In the genomic region with DNA sequence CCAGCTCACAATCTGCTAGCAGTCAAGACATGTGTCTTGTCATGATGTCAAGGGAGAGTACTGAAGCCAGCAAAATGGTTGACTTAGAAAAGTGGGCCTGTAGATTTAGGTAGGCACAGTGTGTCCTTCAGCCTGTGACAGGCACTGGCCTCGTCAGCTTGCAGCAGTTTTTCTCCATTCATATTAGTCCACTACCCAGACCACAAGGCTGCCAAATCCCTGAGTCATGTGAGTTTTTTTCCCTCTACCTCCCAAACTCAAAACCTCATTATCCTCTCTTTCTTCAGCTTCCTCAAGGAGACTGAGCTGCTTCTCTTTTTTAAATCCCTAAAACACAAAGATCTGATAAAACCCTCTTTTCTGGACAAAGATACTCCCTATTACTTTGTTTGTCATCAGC, we compare ENCODE assay signal across 15 cellular contexts.
A peak's percentile ranks its signal among the peaks of the same experiment; 100 is the strongest.
DNase-seq lines count a peak whose midpoint lies in the region; ATAC-seq, FAIRE-seq and TF ChIP-seq lines count a peak whose summit lies in the region.
"Had no signal": no experiment of that assay in that cellular context is flagged by ENCODE, and none has a peak within 500 bp of the region (broad histone marks: within the 10 kb centered on the region; RNA-seq: fewer than 3 reads in every experiment).

No MANE protein-coding gene starts in this region.

- no peak overlapping the region for H3K4me3 ChIP-seq in AG09309 (ENCODE audit: control insufficient read depth, low read depth, low read length)
- no peak overlapping the region for H3K4me3 ChIP-seq in astrocyte of the spinal cord (ENCODE audit: low read depth, low read length)
- no peak overlapping the region for H3K4me3 ChIP-seq in mesendoderm (ENCODE audit: low read length)
- H3K4me3 ChIP-seq: adrenal gland, esophagus squamous epithelium, lung had no signal

- in situ Hi-C loops in astrocyte of the spinal cord (cut with HindIII; ENCODE audit: low sequenced_read_pairs): no loop called here

- H3K27ac ChIP-seq in mesendoderm (ENCODE audit: low read depth, low read length): no peak overlapping the region
- H3K27ac ChIP-seq: adrenal gland, esophagus squamous epithelium had no signal

- no peaks in the 10 kb centered on the region for H3K36me3 ChIP-seq in mesendoderm (ENCODE audit: control insufficient read depth, insufficient read depth, low read length)
- H3K36me3 ChIP-seq: adrenal gland, esophagus squamous epithelium had no signal

- H2AK5ac ChIP-seq in mesendoderm (ENCODE audit: low read length): no peak overlapping the region

- no peak overlapping the region for H3K23ac ChIP-seq in mesendoderm (ENCODE audit: low read length)

- no peaks in the 10 kb centered on the region for H3K27me3 ChIP-seq in mesendoderm (ENCODE audit: insufficient read depth, low read length, poor library complexity)
- H3K27me3 ChIP-seq: adrenal gland, esophagus squamous epithelium had no signal

- H3K56ac ChIP-seq in mesendoderm (ENCODE audit: low read length): peak overlapping the region; percentile 20

- no peaks in the 10 kb centered on the region for H3K79me2 ChIP-seq in mesendoderm (ENCODE audit: control insufficient read depth, insufficient read depth, low read length)

- FAIRE-seq in D721Med (lab: Jason Lieb, UNC): no peak

- no peaks in the 10 kb centered on the region for H3K4me1 ChIP-seq in mesendoderm (ENCODE audit: control insufficient read depth, low read depth, low read length)
- H3K4me1 ChIP-seq: adrenal gland, esophagus squamous epithelium had no signal

- TF ChIP-seq CTCF in AG09309 (IDR thresholded peaks at IDR 0.05; ENCODE audit: control insufficient read depth, insufficient read depth, low read depth, low read length, missing control alignments) (no peak), astrocyte of the spinal cord (IDR thresholded peaks at IDR 0.05; ENCODE audit: low read depth, low read length) (no peak), D721Med (IDR thresholded peaks at IDR 0.05; ENCODE audit: insufficient read depth, missing control alignments) (no peak)

- H4K5ac ChIP-seq in mesendoderm (ENCODE audit: low read length): no peak overlapping the region

- no peak overlapping the region for H2BK120ac ChIP-seq in mesendoderm (ENCODE audit: low read depth, low read length)

- H3K4ac ChIP-seq in mesendoderm (ENCODE audit: low read depth, low read length): no peak overlapping the region

- no peak overlapping the region for H2BK5ac ChIP-seq in mesendoderm (ENCODE audit: low read length)

- H3K4me2 ChIP-seq in mesendoderm (ENCODE audit: low read length): no peak overlapping the region

- H4K8ac ChIP-seq in mesendoderm (ENCODE audit: low read depth, low read length): no peak overlapping the region

- H3K9ac ChIP-seq in mesendoderm (ENCODE audit: low read length): no peak overlapping the region

- no peak overlapping the region for H2BK15ac ChIP-seq in mesendoderm (replicated peaks; ENCODE audit: low read depth)

- peak; percentile 8 for DNase-seq in AG09309 (ENCODE audit: low read depth)
- peak; percentile 30 for DNase-seq in LHCN-M2 (ENCODE audit: low read depth)
- peak; percentile 69 for DNase-seq in astrocyte of the spinal cord (ENCODE audit: low read depth, low spot score)
- no peak for DNase-seq in mesendoderm
- DNase-seq in DMS114 treated with DMSO at 0.1 percent for 48 hours (lab: John Stamatoyannopoulos, UW; ENCODE audit: unreplicated experiment): no peak
- no peak for DNase-seq in D721Med (ENCODE audit: insufficient read length, low spot score)
- DNase-seq in retina: no peak
- DNase-seq: activated CD4-positive, alpha-beta T cell treated with anti-CD3 and anti-CD28 coated beads, Interleukin-2, amount 50 U/mL, for 4 hours; activated T-cell treated with anti-CD3 and anti-CD28 coated beads, Interleukin-2, amount 50 U/mL, for 4 hours; AML-193; esophagus squamous epithelium; Right ventricle myocardium superior had no signal

- no peak overlapping the region for H3K18ac ChIP-seq in mesendoderm (ENCODE audit: low read length)

- H3K79me1 ChIP-seq in mesendoderm (ENCODE audit: low read length): no peaks in the 10 kb centered on the region

- ATAC-seq in GM21619 (IDR thresholded peaks at IDR 0.05; ENCODE audit: unreplicated experiment): no peak
- ATAC-seq: activated T-cell treated with anti-CD3 and anti-CD28 coated beads, Interleukin-2, amount 50 U/mL, for 4 hours had no signal

- WGBS in mesendoderm (ENCODE audit: extremely low coverage, insufficient coverage, low lambda C conversion rate): no CpG with 5 or more reads among the region's 1 CpG

Comparison
In these comparisons a context has a peak if more than half of its experiments do, and no peak if none do; other contexts are left out.
1. DNase-seq: peak in AG09309 (single experiment), LHCN-M2 (single experiment) and astrocyte of the spinal cord (single experiment); none in mesendoderm (single experiment), DMS114 treated with DMSO at 0.1 percent for 48 hours (single experiment), D721Med (single experiment) and retina (single experiment).